10 cellular contexts compared by ENCODE assay signal in the genomic region with DNA sequence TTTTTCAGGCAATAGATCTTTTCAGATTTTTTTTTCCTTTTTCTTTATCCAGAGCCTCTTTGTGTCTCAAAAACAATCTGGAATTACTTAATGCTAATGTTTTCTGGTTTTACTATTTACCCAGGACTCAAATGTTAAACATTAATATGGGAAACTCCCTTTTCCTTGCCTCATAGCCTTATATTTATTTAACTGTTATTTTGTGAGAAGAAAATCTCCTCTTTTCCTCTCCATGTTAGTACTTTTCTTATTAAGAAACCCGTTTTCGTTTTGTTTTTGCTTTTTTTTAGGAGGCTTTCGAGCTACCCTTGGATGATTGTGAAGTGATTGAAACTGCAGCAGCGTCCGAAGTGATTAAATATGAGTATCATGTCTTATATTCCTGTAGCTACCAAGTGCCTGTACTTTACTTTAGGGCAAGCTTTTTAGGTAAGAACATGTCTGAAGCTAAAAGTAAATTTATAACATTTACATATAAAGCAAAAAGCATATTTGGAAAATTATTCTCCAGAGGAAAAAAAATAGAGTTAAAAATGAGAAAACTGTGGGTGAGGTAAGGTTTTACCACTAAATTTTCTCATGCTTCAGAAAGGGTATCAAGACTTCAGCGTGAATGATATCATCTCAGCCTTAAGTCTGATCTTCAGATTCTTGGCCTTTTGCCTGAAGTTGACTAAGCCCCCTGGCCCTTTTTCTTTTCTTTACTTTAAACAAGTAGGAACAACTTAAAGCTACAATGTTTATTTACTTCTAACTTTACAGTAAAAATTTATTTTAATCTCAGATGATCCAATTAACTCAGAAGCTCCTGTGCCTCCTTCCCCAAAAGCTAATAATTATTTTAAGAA.
DNase-seq lines count a peak whose midpoint lies in the region; ATAC-seq and TF ChIP-seq lines count a peak whose summit lies in the region.
"Had no signal": no experiment of that assay in that cellular context is flagged by ENCODE, and none has a peak within 500 bp of the region (broad histone marks: within the 10 kb centered on the region; RNA-seq: fewer than 3 reads in every experiment).

No MANE protein-coding gene starts in this region.

- H3K9ac ChIP-seq in endodermal cell (ENCODE audit: extremely low read depth, low read length, poor library complexity, severe bottlenecking), result no peak overlapping the region

- DNase-seq in Caki2 (ENCODE audit: low read depth) (peak; percentile 66), OCI-M1 (lab: John Stamatoyannopoulos, UW) (peak; percentile 28), endodermal cell (no peak), non-pigmented ciliary epithelial cell (ENCODE audit: low read depth) (peak; percentile 83), pons (ENCODE audit: low spot score) (no peak), NCI-H1048 (lab: John Stamatoyannopoulos, UW) (no peak)
- no peak for DNase-seq in activated T-helper 2 cell treated with anti-CD3 and anti-CD28 coated beads, Interferon-gamma antibody, Interleukin-2, Interleukin-4, amounts not matched to agents 10 μg/mL and 5 μg/mL and 100 μg/mL, durations not matched to agents 14 hours and 24 hours and 36 hours (ENCODE audit: low spot score)
- DNase-seq: activated T-cell treated with anti-CD3 and anti-CD28 coated beads, Interleukin-2, amount 50 U/mL, for 4 hours had no signal

- peaks cover 39% of the 10 kb centered on the region for H3K4me1 Mint-ChIP-seq in endodermal cell
- H3K4me1 Mint-ChIP-seq in activated T-helper 2 cell treated with anti-CD3 and anti-CD28 coated beads, Interferon-gamma antibody, Interleukin-2, Interleukin-4, amounts not matched to agents 10 μg/mL and 5 μg/mL and 100 μg/mL, durations not matched to agents 14 hours and 24 hours and 36 hours (ENCODE audit: low read depth), result peaks cover 12% of the 10 kb centered on the region

- TF ChIP-seq CTCF in endodermal cell (conservative IDR thresholded peaks at IDR 0.05), result no peak

- H3K36me3 ChIP-seq in endodermal cell (ENCODE audit: control insufficient read depth, insufficient read depth, low read length), result no peaks in the 10 kb centered on the region

- no peak for ATAC-seq in GM21515 (IDR thresholded peaks at IDR 0.05; ENCODE audit: unreplicated experiment)
- ATAC-seq: activated T-cell treated with anti-CD3 and anti-CD28 coated beads, Interleukin-2, amount 50 U/mL, for 4 hours had no signal

- no peak overlapping the region for H3K27ac ChIP-seq in endodermal cell (ENCODE audit: low read depth, low read length)

- intact Hi-C loops in activated T-helper 2 cell treated with anti-CD3 and anti-CD28 coated beads, Interferon-gamma antibody, Interleukin-2, Interleukin-4, amounts not matched to agents 10 μg/mL and 5 μg/mL and 100 μg/mL, durations not matched to agents 14 hours and 24 hours and 36 hours (cut with micrococcal nuclease), result loop anchor here (5.0 to 10.0 kb wide), 2 partner anchors 62 to 310 kb away; no protein-coding TSS in a partner anchor

- H3K27ac Mint-ChIP-seq in endodermal cell, result peak overlapping the region; percentile 84
- no peak overlapping the region for H3K27ac Mint-ChIP-seq in activated T-helper 2 cell treated with anti-CD3 and anti-CD28 coated beads, Interferon-gamma antibody, Interleukin-2, Interleukin-4, amounts not matched to agents 10 μg/mL and 5 μg/mL and 100 μg/mL, durations not matched to agents 14 hours and 24 hours and 36 hours
- H3K27ac Mint-ChIP-seq: natural killer cell treated with Interleukin-12 subunit alpha and Interleukin-12 subunit beta and Interleukin-15 and Interleukin-18, amount 100 ng/mL, for 72 hours had no signal

- no peaks in the 10 kb centered on the region for H3K9me3 Mint-ChIP-seq in endodermal cell
- H3K9me3 Mint-ChIP-seq in activated T-helper 2 cell treated with anti-CD3 and anti-CD28 coated beads, Interferon-gamma antibody, Interleukin-2, Interleukin-4, amounts not matched to agents 10 μg/mL and 5 μg/mL and 100 μg/mL, durations not matched to agents 14 hours and 24 hours and 36 hours, result no peaks in the 10 kb centered on the region
- H3K9me3 Mint-ChIP-seq: activated T-cell treated with anti-CD3 and anti-CD28 coated beads, Interleukin-2, amount 50 U/mL, for 4 hours; natural killer cell treated with Interleukin-12 subunit alpha and Interleukin-12 subunit beta and Interleukin-15 and Interleukin-18, amount 100 ng/mL, for 72 hours had no signal

- peaks cover 7% of the 10 kb centered on the region for H3K27me3 ChIP-seq in endodermal cell (ENCODE audit: control insufficient read depth, insufficient read depth, low read length, poor library complexity, severe bottlenecking)

- 90% methylated on average over 6 of the region's 6 CpGs; no CpG with 5 or more reads in 1 of the 2 experiments for WGBS in endodermal cell (ENCODE audit: insufficient coverage in 1 of 2, insufficient read length in 1 of 2), 2 experiments

- H3K4me3 Mint-ChIP-seq in endodermal cell, result no peak overlapping the region
- H3K4me3 Mint-ChIP-seq in activated T-helper 2 cell treated with anti-CD3 and anti-CD28 coated beads, Interferon-gamma antibody, Interleukin-2, Interleukin-4, amounts not matched to agents 10 μg/mL and 5 μg/mL and 100 μg/mL, durations not matched to agents 14 hours and 24 hours and 36 hours (ENCODE audit: low read depth), result no peak overlapping the region
- H3K4me3 Mint-ChIP-seq: activated T-cell treated with anti-CD3 and anti-CD28 coated beads, Interleukin-2, amount 50 U/mL, for 4 hours; natural killer cell treated with Interleukin-12 subunit alpha and Interleukin-12 subunit beta and Interleukin-15 and Interleukin-18, amount 100 ng/mL, for 72 hours had no signal

- no peaks in the 10 kb centered on the region for H3K27me3 Mint-ChIP-seq in endodermal cell (ENCODE audit: insufficient read depth)
- no peaks in the 10 kb centered on the region for H3K27me3 Mint-ChIP-seq in activated T-helper 2 cell treated with anti-CD3 and anti-CD28 coated beads, Interferon-gamma antibody, Interleukin-2, Interleukin-4, amounts not matched to agents 10 μg/mL and 5 μg/mL and 100 μg/mL, durations not matched to agents 14 hours and 24 hours and 36 hours (ENCODE audit: low read depth)
- H3K27me3 Mint-ChIP-seq: natural killer cell treated with Interleukin-12 subunit alpha and Interleukin-12 subunit beta and Interleukin-15 and Interleukin-18, amount 100 ng/mL, for 72 hours had no signal

- no peak overlapping the region for H3K4me3 ChIP-seq in endodermal cell (ENCODE audit: low read length)

- in situ Hi-C loops in Caki2 (cut with HindIII; ENCODE audit: low pct_unique_long_range_greater_than_20kb, low sequenced_read_pairs), result no loop called here

- H3K36me3 Mint-ChIP-seq in endodermal cell (ENCODE audit: low read depth), result no peaks in the 10 kb centered on the region
- H3K36me3 Mint-ChIP-seq in activated T-helper 2 cell treated with anti-CD3 and anti-CD28 coated beads, Interferon-gamma antibody, Interleukin-2, Interleukin-4, amounts not matched to agents 10 μg/mL and 5 μg/mL and 100 μg/mL, durations not matched to agents 14 hours and 24 hours and 36 hours (ENCODE audit: low read depth), result no peaks in the 10 kb centered on the region
- H3K36me3 Mint-ChIP-seq: natural killer cell treated with Interleukin-12 subunit alpha and Interleukin-12 subunit beta and Interleukin-15 and Interleukin-18, amount 100 ng/mL, for 72 hours had no signal

- H3K9me3 ChIP-seq in endodermal cell (ENCODE audit: control insufficient read depth, low read length), result no peaks in the 10 kb centered on the region

- peaks cover 13% of the 10 kb centered on the region for H3K4me1 ChIP-seq in endodermal cell (ENCODE audit: control insufficient read depth, insufficient read depth, low read length)

Comparison
In these comparisons a context has a peak if more than half of its experiments do, and no peak if none do; other contexts are left out.
1. DNase-seq: peak in Caki2 (single experiment), OCI-M1 (single experiment) and non-pigmented ciliary epithelial cell (single experiment); none in endodermal cell (single experiment), activated T-helper 2 cell treated with anti-CD3 and anti-CD28 coated beads, Interferon-gamma antibody, Interleukin-2, Interleukin-4, amounts not matched to agents 10 μg/mL and 5 μg/mL and 100 μg/mL, durations not matched to agents 14 hours and 24 hours and 36 hours (single experiment), pons (single experiment) and NCI-H1048 (single experiment).